17 cellular contexts compared by ENCODE assay signal in genomic region chrX:154488336-154489075, GRCh38. TPM values are rescaled to one million over a fixed set of nuclear protein-coding genes. Genes with fewer than 3 reads are reported as not detected.
A peak's percentile ranks its signal among the peaks of the same experiment; 100 is the strongest.
DNase-seq lines count a peak whose midpoint lies in the region; ATAC-seq and TF ChIP-seq lines count a peak whose summit lies in the region.
"Had no signal": no experiment of that assay in that cellular context is flagged by ENCODE, and none has a peak within 500 bp of the region (broad histone marks: within the 10 kb centered on the region; RNA-seq: fewer than 3 reads in every experiment).

No MANE protein-coding gene starts in this region.

- H3K27me3 ChIP-seq in colonic mucosa (no peaks in the 10 kb centered on the region), osteoblast (ENCODE audit: insufficient read depth, low read length) (no peaks in the 10 kb centered on the region)

- H3K9me3 Mint-ChIP-seq in T-helper 2 cell treated with Interferon-gamma antibody and Interleukin-4, amounts not matched to agents 5 μg/mL and 100 μg/mL, for 36 hours = no peaks in the 10 kb centered on the region

- H3K4me2 ChIP-seq in OCI-LY7 (ENCODE audit: low read length) (peak overlapping the region; percentile 98), osteoblast (ENCODE audit: insufficient read depth, low read length) (no peak overlapping the region)

- CTCF ChIA-PET in OCI-LY7 (lab: Charles Lee; ENCODE audit: unreplicated experiment) = no interaction called here

- no peak overlapping the region for H3K27ac ChIP-seq in OCI-LY7 (ENCODE audit: low read depth, low read length, poor library complexity, severe bottlenecking)
- H3K27ac ChIP-seq in colonic mucosa = no peak overlapping the region
- no peak overlapping the region for H3K27ac ChIP-seq in osteoblast (ENCODE audit: low read depth, low read length)

- peaks cover 9% of the 10 kb centered on the region for H3K4me1 Mint-ChIP-seq in T-helper 2 cell treated with Interferon-gamma antibody and Interleukin-4, amounts not matched to agents 5 μg/mL and 100 μg/mL, for 36 hours (ENCODE audit: low read depth)

- no peak overlapping the region for H2AFZ ChIP-seq in OCI-LY7 (ENCODE audit: low read length)
- H2AFZ ChIP-seq in osteoblast (ENCODE audit: low read length) = no peak overlapping the region

- ATAC-seq in GM21529 (IDR thresholded peaks at IDR 0.05; ENCODE audit: unreplicated experiment) = no peak

- no peaks in the 10 kb centered on the region for H3K9me2 ChIP-seq in OCI-LY7 (ENCODE audit: insufficient read depth, low read length)

- peak overlapping the region; percentile 51 for H3K4me3 Mint-ChIP-seq in T-helper 2 cell treated with Interferon-gamma antibody and Interleukin-4, amounts not matched to agents 5 μg/mL and 100 μg/mL, for 36 hours

- no peaks in the 10 kb centered on the region for H3K27me3 Mint-ChIP-seq in T-helper 2 cell treated with Interferon-gamma antibody and Interleukin-4, amounts not matched to agents 5 μg/mL and 100 μg/mL, for 36 hours (ENCODE audit: low read depth)

- H3K36me3 Mint-ChIP-seq in T-helper 2 cell treated with Interferon-gamma antibody and Interleukin-4, amounts not matched to agents 5 μg/mL and 100 μg/mL, for 36 hours (ENCODE audit: low read depth) = peaks cover 13% of the 10 kb centered on the region

- H3K4me1 ChIP-seq in OCI-LY7 (ENCODE audit: insufficient read depth, low read length, poor library complexity, severe bottlenecking) (peaks cover 36% of the 10 kb centered on the region), colonic mucosa (no peaks in the 10 kb centered on the region), osteoblast (ENCODE audit: insufficient read depth, low read length) (peaks cover 10% of the 10 kb centered on the region)

- H3K27ac Mint-ChIP-seq in T-helper 2 cell treated with Interferon-gamma antibody and Interleukin-4, amounts not matched to agents 5 μg/mL and 100 μg/mL, for 36 hours = no peak overlapping the region
- H3K27ac Mint-ChIP-seq: nephron progenitor cell had no signal

- intact Hi-C loops in OCI-LY7 (cut with micrococcal nuclease; ENCODE audit: unreplicated experiment) = loop anchor here (5.0 kb wide), 1 partner anchor 39 kb away; no protein-coding TSS in a partner anchor
- intact Hi-C loops in colonic mucosa (cut with DNase I) = no loop called here

- H3K36me3 ChIP-seq in OCI-LY7 (ENCODE audit: insufficient read depth, low read length) (peaks cover 25% of the 10 kb centered on the region), colonic mucosa (no peaks in the 10 kb centered on the region), osteoblast (ENCODE audit: insufficient read depth, low read length) (peaks cover 20% of the 10 kb centered on the region)

- H3K9ac ChIP-seq in colonic mucosa (ENCODE audit: low read depth in 2 of 2, low read length in 2 of 2) = no peak overlapping the region

- no peaks in the 10 kb centered on the region for H4K20me1 ChIP-seq in OCI-LY7 (ENCODE audit: insufficient read depth, low read length)
- H4K20me1 ChIP-seq in osteoblast (ENCODE audit: insufficient read depth, low read length) = peaks cover 7% of the 10 kb centered on the region

- DNase-seq in T-helper 2 cell treated with Interferon-gamma antibody and Interleukin-4, amounts not matched to agents 5 μg/mL and 100 μg/mL, for 36 hours (ENCODE audit: low spot score) = no peak
- DNase-seq in T-helper 2 cell (no peak), OCI-LY7 (ENCODE audit: low spot score) (no peak), colonic mucosa (peak; percentile 19), osteoblast (ENCODE audit: insufficient read length, low spot score, missing footprints) (peak; percentile 79), glomerular visceral epithelial cell (ENCODE audit: extremely low spot score) (no peak)
- DNase-seq in stimulated activated CD4-positive, alpha-beta T cell treated with anti-CD3 and anti-CD28 coated beads, Interleukin-15, amount 100 ng/mL, for 24 hours = no peak
- DNase-seq: 8988T; activated CD8-positive, alpha-beta memory T cell treated with anti-CD3 and anti-CD28 coated beads for 24 hours; hypothalamus; left ventricle myocardium inferior; NCI-H2081; NCI-H69; nephron progenitor cell; retina; stimulated activated CD4-positive, alpha-beta T cell treated with anti-CD3 and anti-CD28 coated beads, Interleukin-2, amount 100 ng/mL, for 24 hours had no signal

- TF ChIP-seq CTCF in OCI-LY7 (conservative IDR thresholded peaks at IDR 0.05; ENCODE audit: low read length) = no peak
- no peak for TF ChIP-seq CTCF in colonic mucosa (IDR thresholded peaks at IDR 0.05)
- TF ChIP-seq CTCF in osteoblast (IDR thresholded peaks at IDR 0.05; ENCODE audit: extremely low read depth, low read depth, low read length) = no peak

- H3K4me3 ChIP-seq in OCI-LY7 (ENCODE audit: low read depth, low read length, poor library complexity, severe bottlenecking) = no peak overlapping the region
- no peak overlapping the region for H3K4me3 ChIP-seq in colonic mucosa
- H3K4me3 ChIP-seq in osteoblast (ENCODE audit: insufficient read depth, low read length) = no peak overlapping the region

- BruUV-seq in OCI-LY7 (replicated peaks; lab: Mats Ljungman, UMichigan) = no TSS peak

- POLR2A ChIA-PET in OCI-LY7 (lab: Charles Lee) = interaction anchor here (2.6 to 2.8 kb wide), 2 partner anchors 7 to 39 kb away, joined by 12 to 26 read pairs; no protein-coding TSS in a partner anchor

- H3K79me2 ChIP-seq in OCI-LY7 (ENCODE audit: insufficient read depth, low read depth, low read length) (peaks cover 16% of the 10 kb centered on the region), osteoblast (ENCODE audit: insufficient read depth, low read length) (peaks cover 22% of the 10 kb centered on the region)

- H3K9me3 ChIP-seq in OCI-LY7 (ENCODE audit: low read length) (no peaks in the 10 kb centered on the region), colonic mucosa (no peaks in the 10 kb centered on the region), osteoblast (ENCODE audit: low read depth, low read length) (no peaks in the 10 kb centered on the region)
- H3K9me3 ChIP-seq: left ventricle myocardium inferior had no signal

RNA-seq across cellular contexts. Expression of gene SLC10A3, which starts 1.9 kb away (rescaled TPM):
- 12.4 and 14.1 TPM in 2 replicates for total RNA-seq in OCI-LY7 (2014; rRNA removed; shearing (Covaris generic))
- total RNA-seq in OCI-LY7 (2022) (12.7 and 15.6 TPM in 2 replicates), colonic mucosa (10 to 100 TPM; 23.0 to 24.5 TPM), osteoblast (34.5 and 36.2 TPM in 2 replicates)

RNA-seq across cellular contexts. Expression of gene UBL4A, which starts 2.1 kb away (rescaled TPM):
- 76.0 and 89.9 TPM in 2 replicates for total RNA-seq in OCI-LY7 (2014; rRNA removed; shearing (Covaris generic))
- 49.4 and 49.7 TPM in 2 replicates for total RNA-seq in OCI-LY7 (2022)
- 10 to 100 TPM; 24.7 to 40.9 TPM for total RNA-seq in colonic mucosa
- 30.4 and 31.5 TPM in 2 replicates for total RNA-seq in osteoblast

RNA-seq across cellular contexts. Expression of gene LAGE3, which starts 9.4 kb away (rescaled TPM):
- 53.2 and 70.1 TPM in 2 replicates for total RNA-seq in OCI-LY7 (2014; rRNA removed; shearing (Covaris generic))
- total RNA-seq in OCI-LY7 (2022) (31.3 and 40.6 TPM in 2 replicates), colonic mucosa (10 to 100 TPM; 10.0 to 35.3 TPM), osteoblast (16.5 and 21.7 TPM in 2 replicates)

RNA-seq across cellular contexts. Expression of gene FAM3A, which starts 27.5 kb away (rescaled TPM):
- total RNA-seq in OCI-LY7 (2014; rRNA removed; shearing (Covaris generic)) = 15.3 and 16.4 TPM in 2 replicates
- total RNA-seq in OCI-LY7 (2022) = 21.9 and 24.6 TPM in 2 replicates
- total RNA-seq in colonic mucosa = 10 to 100 TPM; 63.1 to 71.1 TPM
- total RNA-seq in osteoblast = 20.6 and 21.4 TPM in 2 replicates

RNA-seq across cellular contexts. Expression of gene PLXNA3, which starts 30.4 kb away (rescaled TPM):
- total RNA-seq in OCI-LY7 (2014; rRNA removed; shearing (Covaris generic)) = 0.28 and 5.6 TPM in 2 replicates
- total RNA-seq in OCI-LY7 (2022) (5.2 and 8.0 TPM in 2 replicates), colonic mucosa (10 to 100 TPM; 37.7 to 43.9 TPM), osteoblast (15.9 and 18.8 TPM in 2 replicates)

Comparison
In these comparisons a context has a peak if more than half of its experiments do, and no peak if none do; other contexts are left out.
1. DNase-seq: peak in colonic mucosa (single experiment) and osteoblast (single experiment); none in T-helper 2 cell treated with Interferon-gamma antibody and Interleukin-4, amounts not matched to agents 5 μg/mL and 100 μg/mL, for 36 hours (single experiment), T-helper 2 cell (0 of 5), OCI-LY7 (single experiment), glomerular visceral epithelial cell (single experiment) and stimulated activated CD4-positive, alpha-beta T cell treated with anti-CD3 and anti-CD28 coated beads, Interleukin-15, amount 100 ng/mL, for 24 hours (single experiment).